ENCODE assay signal across 8 cellular contexts in genomic region chr2:74037379-74037860, GRCh38. TPM values are rescaled to one million over a fixed set of nuclear protein-coding genes. Genes with fewer than 3 reads are reported as not detected.
DNase-seq lines count a peak whose midpoint lies in the region; ATAC-seq and TF ChIP-seq lines count a peak whose summit lies in the region.

No MANE protein-coding gene starts in this region.

- H3K27ac ChIP-seq in right atrium auricular region (no peak overlapping the region), trophoblast cell (ENCODE audit: low read depth, low read length) (no peak overlapping the region), H9 (ENCODE audit: insufficient read length, low read depth, low read length) (no peak overlapping the region)

- H3K9ac ChIP-seq in trophoblast cell (ENCODE audit: low read length) = no peak overlapping the region
- no peak overlapping the region for H3K9ac ChIP-seq in H9 (ENCODE audit: extremely low read depth, insufficient read length, low read length)

- peaks cover 5% of the 10 kb centered on the region for H3K36me3 Mint-ChIP-seq in activated naive CD8-positive, alpha-beta T cell
- H3K36me3 Mint-ChIP-seq in H9 (ENCODE audit: insufficient read depth in 1 of 3, low read depth in 3 of 3) = no peaks in the 10 kb centered on the region; a peak in 4 of 7 replicates

- no peak overlapping the region for H4K91ac ChIP-seq in trophoblast cell (ENCODE audit: low read depth, low read length)
- H4K91ac ChIP-seq in H9 (ENCODE audit: insufficient read length, low read depth, low read length) = no peak overlapping the region

- H3K79me1 ChIP-seq in trophoblast cell (ENCODE audit: low read length) (no peaks in the 10 kb centered on the region), H9 (ENCODE audit: insufficient read depth, low read depth, low read length, poor library complexity, severe bottlenecking) (no peaks in the 10 kb centered on the region)

- H2BK15ac ChIP-seq in H9 (ENCODE audit: low read depth, low read length) = no peak overlapping the region

- H2AK5ac ChIP-seq in trophoblast cell (ENCODE audit: low read length) (no peak overlapping the region), H9 (ENCODE audit: insufficient read length, low read length) (no peak overlapping the region)

- H3K4me1 Mint-ChIP-seq in activated naive CD8-positive, alpha-beta T cell (ENCODE audit: low read depth) = peaks cover 87% of the 10 kb centered on the region
- peaks cover 27 to 32% of the 10 kb centered on the region in 2 experiments for H3K4me1 Mint-ChIP-seq in H9

- H4K5ac ChIP-seq in H9 (ENCODE audit: insufficient read length, low read depth, low read length) = no peak overlapping the region

- H3K27me3 Mint-ChIP-seq in activated naive CD8-positive, alpha-beta T cell = no peaks in the 10 kb centered on the region
- H3K27me3 Mint-ChIP-seq in H9 (ENCODE audit: low read depth) = no peaks in the 10 kb centered on the region

- H2BK20ac ChIP-seq in H9 (ENCODE audit: low read depth, low read length, poor library complexity, severe bottlenecking) = no peak overlapping the region

- H3K9me3 ChIP-seq in right atrium auricular region (no peaks in the 10 kb centered on the region), trophoblast cell (ENCODE audit: insufficient read depth, low read depth, low read length) (no peaks in the 10 kb centered on the region), H9 (ENCODE audit: control insufficient read depth, low read depth, low read length) (no peaks in the 10 kb centered on the region)

- H2AFZ ChIP-seq in trophoblast cell (ENCODE audit: insufficient read depth, low read length, poor library complexity) = no peak overlapping the region
- H2AFZ ChIP-seq in H9 (ENCODE audit: low read length) = no peak overlapping the region

- H3K4ac ChIP-seq in trophoblast cell (ENCODE audit: low read depth, low read length) (no peak overlapping the region), H9 (ENCODE audit: low read depth, low read length) (no peak overlapping the region)

- intact Hi-C loops in Right ventricle myocardium inferior (cut with DNase I) = no loop called here

- H3K23ac ChIP-seq in trophoblast cell (ENCODE audit: low read length) (no peak overlapping the region), H9 (ENCODE audit: insufficient read length, low read depth, low read length) (no peak overlapping the region)

- no peaks in the 10 kb centered on the region for H3K9me3 Mint-ChIP-seq in activated naive CD8-positive, alpha-beta T cell (ENCODE audit: low read depth)
- no peaks in the 10 kb centered on the region for H3K9me3 Mint-ChIP-seq in H9

- H3K23me2 ChIP-seq in H9 (ENCODE audit: insufficient read length, low read depth, low read length, poor library complexity, severe bottlenecking) = no peaks in the 10 kb centered on the region

- H3K4me1 ChIP-seq in right atrium auricular region = peaks cover 0 to 18% of the 10 kb centered on the region in 2 donors
- peaks cover 2 to 6% of the 10 kb centered on the region in 2 experiments for H3K4me1 ChIP-seq in trophoblast cell (ENCODE audit: control insufficient read depth in 1 of 2, insufficient read depth in 2 of 2, low read length in 2 of 2)
- H3K4me1 ChIP-seq in H9 (ENCODE audit: insufficient read depth, low read length) = peaks cover under 1% of the 10 kb centered on the region; the same call in 1 of the 2 replicates

- DNase-seq in Right ventricle myocardium inferior (ENCODE audit: missing footprints) (no peak), right atrium auricular region (ENCODE audit: low spot score) (no peak), trophoblast cell (peak; percentile 66 to 80), H9 (no peak), NCI-H2196 treated with DMSO at 0.1 percent for 48 hours (lab: John Stamatoyannopoulos, UW; ENCODE audit: unreplicated experiment) (no peak)
- DNase-seq in activated T-cell treated with anti-CD3 and anti-CD28 coated beads, Interleukin-2, amount 50 U/mL, for 1 hour = no peak

- H3K27me3 ChIP-seq in right atrium auricular region (no peaks in the 10 kb centered on the region), trophoblast cell (ENCODE audit: insufficient read depth, low read length) (no peaks in the 10 kb centered on the region), H9 (ENCODE audit: insufficient read depth, low read length) (no peaks in the 10 kb centered on the region)

- H3K79me2 ChIP-seq in trophoblast cell (ENCODE audit: control insufficient read depth, insufficient read depth, low read length, poor library complexity) = peaks cover 2% of the 10 kb centered on the region
- H3K79me2 ChIP-seq in H9 (ENCODE audit: insufficient read depth, low read length) = no peaks in the 10 kb centered on the region

- H3K36me3 ChIP-seq in right atrium auricular region = no peaks in the 10 kb centered on the region
- H3K36me3 ChIP-seq in trophoblast cell (ENCODE audit: control insufficient read depth in 1 of 2, insufficient read depth in 2 of 2, low read length in 2 of 2) = peaks cover 0 to 2% of the 10 kb centered on the region in 2 experiments

- H3T11ph ChIP-seq in H9 (ENCODE audit: low read length) = no peak overlapping the region

- H2BK5ac ChIP-seq in trophoblast cell (ENCODE audit: low read depth, low read length, poor library complexity) = no peak overlapping the region
- no peak overlapping the region for H2BK5ac ChIP-seq in H9 (ENCODE audit: insufficient read length, low read length)

- no peak overlapping the region for H3K4me2 ChIP-seq in trophoblast cell (ENCODE audit: low read length)
- H3K4me2 ChIP-seq in H9 (ENCODE audit: insufficient read depth, insufficient read length, low read length) = no peak overlapping the region

- H3K18ac ChIP-seq in trophoblast cell (ENCODE audit: low read length) (no peak overlapping the region), H9 (ENCODE audit: insufficient read length, low read depth, low read length) (no peak overlapping the region)

- H4K20me1 ChIP-seq in H9 (ENCODE audit: control insufficient read depth, insufficient read depth, insufficient read length) = no peaks in the 10 kb centered on the region

- whole genome bisulfite sequencing in trophoblast cell (ENCODE audit: extremely low coverage, insufficient coverage, insufficient read length) = no CpG with 5 or more reads among the region's 1 CpG
- no CpG with 5 or more reads among the region's 1 CpG for WGBS in H9 (ENCODE audit: extremely low coverage, insufficient read length, low lambda C conversion rate)

- H2BK120ac ChIP-seq in trophoblast cell (ENCODE audit: insufficient read depth, low read length, poor library complexity) (no peak overlapping the region), H9 (ENCODE audit: low read depth, low read length, poor library complexity, severe bottlenecking) (no peak overlapping the region)

- no peak overlapping the region for H4K8ac ChIP-seq in trophoblast cell (ENCODE audit: low read depth, low read length)
- H4K8ac ChIP-seq in H9 (replicated peaks; ENCODE audit: insufficient read length, low read depth, low read length) = no peak overlapping the region

- ATAC-seq in Right ventricle myocardium inferior (peak; percentile 66), HG03175 (IDR thresholded peaks at IDR 0.05; ENCODE audit: unreplicated experiment) (peak; percentile 69)

- no peak overlapping the region for H3K14ac ChIP-seq in trophoblast cell (ENCODE audit: low read length)
- no peak overlapping the region for H3K14ac ChIP-seq in H9 (ENCODE audit: insufficient read depth, low read length)

- no peak overlapping the region for H4K12ac ChIP-seq in trophoblast cell (ENCODE audit: low read depth, low read length)

- no peak for TF ChIP-seq CTCF in right atrium auricular region (IDR thresholded peaks at IDR 0.05)
- TF ChIP-seq CTCF in H9 (conservative IDR thresholded peaks at IDR 0.05) = no peak

- H3K4me3 ChIP-seq in right atrium auricular region (no peak overlapping the region), trophoblast cell (ENCODE audit: low read depth, low read length) (no peak overlapping the region)

- no peak overlapping the region for H2BK12ac ChIP-seq in trophoblast cell (ENCODE audit: low read length)
- H2BK12ac ChIP-seq in H9 (ENCODE audit: insufficient read length, low read depth, low read length) = no peak overlapping the region

- H3K56ac ChIP-seq in H9 (ENCODE audit: insufficient read length, low read depth, low read length) = no peak overlapping the region

- H3K4me3 Mint-ChIP-seq in activated naive CD8-positive, alpha-beta T cell = no peak overlapping the region
- H3K4me3 Mint-ChIP-seq in H9 = no peak overlapping the region; a peak in 1 of 5 replicates

- peak overlapping the region; percentile 62 for H3K27ac Mint-ChIP-seq in activated naive CD8-positive, alpha-beta T cell
- H3K27ac Mint-ChIP-seq in H9 = peak overlapping the region in 1 of 3 experiments; percentile 52; a peak in 3 of 7 replicates

RNA-seq across cellular contexts. Expression of gene TET3, which starts 52.7 kb away (rescaled TPM):
- total RNA-seq in Right ventricle myocardium inferior (2.6 TPM), right atrium auricular region (1 to 10 TPM; 1.9 to 3.9 TPM), H9 (2021) (21.8 and 24.7 TPM in 2 replicates)
- 11.2 and 11.7 TPM in 2 replicates for polyA plus RNA-seq in trophoblast cell (2013)

Comparison
In these comparisons a context has a peak if more than half of its experiments do, and no peak if none do; other contexts are left out.
1. DNase-seq: peak in trophoblast cell (2 of 2); none in Right ventricle myocardium inferior (single experiment), right atrium auricular region (single experiment), activated T-cell treated with anti-CD3 and anti-CD28 coated beads, Interleukin-2, amount 50 U/mL, for 1 hour (single experiment), H9 (single experiment) and NCI-H2196 treated with DMSO at 0.1 percent for 48 hours (single experiment).